ENCODE assay signal across 16 cellular contexts in the genomic region with DNA sequence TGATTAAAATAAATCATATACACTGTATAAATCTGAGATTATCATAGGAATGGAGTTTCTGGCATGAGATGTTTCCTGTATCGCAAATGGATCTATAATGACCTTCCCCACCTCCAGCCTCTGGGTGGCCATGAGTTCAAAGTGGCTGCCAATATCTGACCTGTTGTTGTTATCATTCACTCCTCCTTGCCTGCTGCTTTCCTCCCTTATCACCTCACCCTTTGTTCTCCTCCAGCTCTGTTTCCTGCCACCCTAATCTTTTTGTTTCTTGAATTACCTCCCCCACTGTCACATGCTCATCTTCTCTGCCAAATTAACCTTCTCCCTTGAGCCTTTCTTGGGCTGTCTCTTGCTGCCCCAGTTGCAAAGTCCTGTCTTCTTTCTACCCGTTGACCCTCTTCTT. TPM values are rescaled to one million over a fixed set of nuclear protein-coding genes. Genes with fewer than 3 reads are reported as not detected.
DNase-seq lines count a peak whose midpoint lies in the region; ATAC-seq, FAIRE-seq and TF ChIP-seq lines count a peak whose summit lies in the region.
"Had no signal": no experiment of that assay in that cellular context is flagged by ENCODE, and none has a peak within 500 bp of the region (broad histone marks: within the 10 kb centered on the region; RNA-seq: fewer than 3 reads in every experiment).

No MANE protein-coding gene starts in this region.

- in situ Hi-C loops in K562 (cut with MboI), result no loop called here

- H4K20me1 ChIP-seq in K562 (replicated peaks; ENCODE audit: control insufficient read depth, insufficient read depth, low read length), result peaks cover 15% of the 10 kb centered on the region

- H3K9me1 ChIP-seq in K562 (ENCODE audit: control insufficient read depth, insufficient read depth, low read length), result peaks cover 4% of the 10 kb centered on the region

- no peaks in the 10 kb centered on the region for H3K9me3 Mint-ChIP-seq in mesothelial cell of epicardium
- H3K9me3 Mint-ChIP-seq in activated naive CD4-positive, alpha-beta T cell treated with anti-CD3 and anti-CD28 coated beads, Interleukin-2, amount 10 ng/mL, durations not matched to agents 7 days and 5 days, result no peaks in the 10 kb centered on the region
- H3K9me3 Mint-ChIP-seq: effector memory CD8-positive, alpha-beta T cell; stimulated activated effector memory CD8-positive, alpha-beta T cell treated with anti-CD3 and anti-CD28 coated beads, Interleukin-12 subunit alpha, Interleukin-12 subunit beta, amount 100 ng/mL, for 72 hours had no signal

- H3K4me3 ChIP-seq in K562, result no peak overlapping the region
- H3K4me3 ChIP-seq: BLaER1, heart left ventricle had no signal

- peaks cover 44% of the 10 kb centered on the region for H3K79me2 ChIP-seq in K562 (ENCODE audit: control insufficient read depth, insufficient read depth, low read length)

- H3K4me1 Mint-ChIP-seq in mesothelial cell of epicardium, result peaks cover 41% of the 10 kb centered on the region
- peaks cover 54% of the 10 kb centered on the region for H3K4me1 Mint-ChIP-seq in activated naive CD4-positive, alpha-beta T cell treated with anti-CD3 and anti-CD28 coated beads, Interleukin-2, amount 10 ng/mL, durations not matched to agents 7 days and 5 days

- peaks cover 59% of the 10 kb centered on the region for H3K36me3 Mint-ChIP-seq in mesothelial cell of epicardium
- H3K36me3 Mint-ChIP-seq in activated naive CD4-positive, alpha-beta T cell treated with anti-CD3 and anti-CD28 coated beads, Interleukin-2, amount 10 ng/mL, durations not matched to agents 7 days and 5 days, result peaks cover 86% of the 10 kb centered on the region

- peak overlapping the region; percentile 38; the same call in 1 of the 2 replicates for H3K4me2 ChIP-seq in K562 (ENCODE audit: insufficient read depth, low read length)
- H3K4me2 ChIP-seq: BLaER1 had no signal

- POLR2A ChIA-PET in K562 (lab: Yijun Ruan, JAX), result interaction anchor here (0.6 to 8.7 kb wide), 5 partner anchors 8 to 1736 kb away, joined by 3 to 50 read pairs (median 19); partner anchors contain the start of gene SCD

- peak; percentile 48; the same call in 1 of the 2 replicates for TF ChIP-seq POLR2A in K562 (conservative IDR thresholded peaks at IDR 0.05)

- peak; percentile 87 for TF ChIP-seq EP300 in K562 (IDR thresholded peaks at IDR 0.05; ENCODE audit: low read length)

- no peak overlapping the region for H2AFZ ChIP-seq in K562 (ENCODE audit: low read depth, low read length)

- H3K9me3 ChIP-seq in KOPT-K1 (ENCODE audit: insufficient read depth, low read length, poor library complexity, severe bottlenecking) (no peaks in the 10 kb centered on the region), K562 (replicated peaks; ENCODE audit: control insufficient read depth, insufficient read depth, low read depth, low read length) (no peaks in the 10 kb centered on the region)
- H3K9me3 ChIP-seq: BLaER1, heart left ventricle had no signal

- BruUV-seq in K562 (replicated peaks; lab: Mats Ljungman, UMichigan), result no TSS peak

- WGBS in K562 (ENCODE audit: insufficient coverage, low coverage, missing lambda C conversion rate), result 8% methylated on average over 2 of the region's 2 CpGs

- peak; percentile 65 for ATAC-seq in K562
- ATAC-seq: effector memory CD8-positive, alpha-beta T cell; stimulated activated effector memory CD8-positive, alpha-beta T cell treated with anti-CD3 and anti-CD28 coated beads, Interleukin-12 subunit alpha, Interleukin-12 subunit beta, amount 100 ng/mL, for 72 hours had no signal

- peak overlapping the region; percentile 72; the same call in 1 of the 2 replicates for H3K27ac ChIP-seq in C4-2B
- peak overlapping the region; percentile 30 for H3K27ac ChIP-seq in KOPT-K1 (ENCODE audit: low read depth, low read length, poor library complexity, severe bottlenecking)
- H3K27ac ChIP-seq in K562 (ENCODE audit: extremely low read depth, low read depth, low read length), result peak overlapping the region; percentile 59
- H3K27ac ChIP-seq: BLaER1 had no signal

- peak overlapping the region; percentile 70 for H3K27ac Mint-ChIP-seq in mesothelial cell of epicardium
- no peak overlapping the region for H3K27ac Mint-ChIP-seq in activated naive CD4-positive, alpha-beta T cell treated with anti-CD3 and anti-CD28 coated beads, Interleukin-2, amount 10 ng/mL, durations not matched to agents 7 days and 5 days
- H3K27ac Mint-ChIP-seq: effector memory CD8-positive, alpha-beta T cell; stimulated activated effector memory CD8-positive, alpha-beta T cell treated with anti-CD3 and anti-CD28 coated beads, Interleukin-12 subunit alpha, Interleukin-12 subunit beta, amount 100 ng/mL, for 72 hours had no signal

- peak; percentile 90 for FAIRE-seq in K562 (lab: Jason Lieb, UNC)
- FAIRE-seq: G401.6 had no signal

- no peak overlapping the region; a peak in 1 of 4 replicates for H3K9ac ChIP-seq in K562 (ENCODE audit: insufficient read depth in 1 of 2, low read depth in 2 of 2, low read length in 2 of 2)
- H3K9ac ChIP-seq: BLaER1 had no signal

- CTCF ChIA-PET in K562 (lab: Yijun Ruan, JAX; ENCODE audit: low intra/inter-chr PET ratio), result no interaction called here
- CTCF ChIA-PET in activated naive CD4-positive, alpha-beta T cell treated with anti-CD3 and anti-CD28 coated beads, Interleukin-2, amount 10 ng/mL, durations not matched to agents 7 days and 5 days (lab: Charles Lee), result interaction anchor here (1.1 to 1.6 kb wide), 2 partner anchors 10 to 12 kb away, joined by 4 to 5 read pairs; no protein-coding TSS in a partner anchor

- H3K4me3 Mint-ChIP-seq in mesothelial cell of epicardium, result no peak overlapping the region
- no peak overlapping the region for H3K4me3 Mint-ChIP-seq in activated naive CD4-positive, alpha-beta T cell treated with anti-CD3 and anti-CD28 coated beads, Interleukin-2, amount 10 ng/mL, durations not matched to agents 7 days and 5 days
- H3K4me3 Mint-ChIP-seq: effector memory CD8-positive, alpha-beta T cell; stimulated activated effector memory CD8-positive, alpha-beta T cell treated with anti-CD3 and anti-CD28 coated beads, Interleukin-12 subunit alpha, Interleukin-12 subunit beta, amount 100 ng/mL, for 72 hours had no signal

- TF ChIP-seq RAD21 in K562 (CRISPR knock-in tag; conservative IDR thresholded peaks at IDR 0.05 in 1 of 2, IDR thresholded peaks at IDR 0.05 in 1 of 2), result no peak

- intact Hi-C loops in K562 (cut with micrococcal nuclease), result loop anchor here (2.0 kb wide), 1 partner anchor 14 kb away; no protein-coding TSS in a partner anchor

- H3K36me3 ChIP-seq in KOPT-K1 (ENCODE audit: insufficient read depth, low read length) (peaks cover 98% of the 10 kb centered on the region), K562 (ENCODE audit: control insufficient read depth, insufficient read depth, low read length) (peaks cover 93% of the 10 kb centered on the region)

- no peaks in the 10 kb centered on the region for H3K27me3 Mint-ChIP-seq in mesothelial cell of epicardium (ENCODE audit: low read depth)
- H3K27me3 Mint-ChIP-seq in activated naive CD4-positive, alpha-beta T cell treated with anti-CD3 and anti-CD28 coated beads, Interleukin-2, amount 10 ng/mL, durations not matched to agents 7 days and 5 days, result no peaks in the 10 kb centered on the region
- H3K27me3 Mint-ChIP-seq: effector memory CD8-positive, alpha-beta T cell had no signal

- TF ChIP-seq CTCF in C4-2B (conservative IDR thresholded peaks at IDR 0.05) (no peak), K562 (IDR thresholded peaks at IDR 0.05 in 2 of 3, conservative IDR thresholded peaks at IDR 0.05 in 1 of 3; ENCODE audit: insufficient read depth in 2 of 3, low read depth in 1 of 3, low read length in 3 of 3) (no peak), mesothelial cell of epicardium (IDR thresholded peaks at IDR 0.05; ENCODE audit: unreplicated experiment) (no peak)

- DNase-seq in K562 (ENCODE audit: extremely low read depth in 1 of 4, low spot score in 3 of 4) (peak; percentile 47 to 71 (median 53)), mesothelial cell of epicardium (ENCODE audit: low spot score in 2 of 2, unreplicated experiment in 2 of 2) (no peak), HPDE6-E6E7 (ENCODE audit: extremely low spot score) (no peak), NCI-H446 treated with DMSO at 0.1 percent for 48 hours (lab: John Stamatoyannopoulos, UW) (no peak), D341Med (ENCODE audit: low spot score) (no peak)
- no peak for DNase-seq in activated naive CD4-positive, alpha-beta T cell treated with anti-CD3 and anti-CD28 coated beads, Interleukin-2, amount 10 ng/mL, durations not matched to agents 7 days and 5 days
- DNase-seq: effector memory CD8-positive, alpha-beta T cell; heart left ventricle; stimulated activated CD4-positive, alpha-beta T cell treated with anti-CD3 and anti-CD28 coated beads, Interleukin-2, amount 100 ng/mL, for 24 hours had no signal

- no peaks in the 10 kb centered on the region for H3K27me3 ChIP-seq in K562 (ENCODE audit: control insufficient read depth in 2 of 2, insufficient read depth in 2 of 2, low read length in 2 of 2)
- H3K27me3 ChIP-seq: BLaER1, heart left ventricle had no signal

- peaks cover 17 to 23% of the 10 kb centered on the region in 2 experiments for H3K4me1 ChIP-seq in K562 (replicated peaks in 1 of 2; ENCODE audit: control insufficient read depth in 2 of 2, insufficient read depth in 2 of 2, low read length in 2 of 2)
- H3K4me1 ChIP-seq: BLaER1 had no signal

RNA-seq across cellular contexts. Expression of gene SCD, which starts 12.0 kb away (rescaled TPM):
- total RNA-seq in K562 (2011; cell fraction: chromatin; rRNA removed; ENCODE audit: low replicate concordance), result 359 and 388 TPM in 2 replicates
- total RNA-seq in K562 (2011; cell fraction: nucleolus; rRNA removed), result 494 and 521 TPM in 2 replicates
- 684 and 892 TPM in 2 replicates for total RNA-seq in K562 (2011; cell fraction: nucleoplasm; rRNA removed)
- total RNA-seq in K562 (2014; rRNA removed), result 114 and 153 TPM in 2 replicates
- total RNA-seq in K562 (2014; rRNA removed; fragmentation: Illumina TruSeq; extraction: Trizol), result 156 and 167 TPM in 2 replicates
- total RNA-seq in K562 (2015; rRNA removed; fragmentation: Illumina TruSeq; extraction: Trizol), result 159 and 165 TPM in 2 replicates
- total RNA-seq in K562 (2021), result 278 and 287 TPM in 2 replicates
- polyA plus RNA-seq in K562 (2011; rRNA removed), result 486 and 648 TPM in 2 replicates
- 380 and 627 TPM in 2 replicates for polyA plus RNA-seq in K562 (2011; cell fraction: cytosol; rRNA removed)
- polyA plus RNA-seq in K562 (2011; cell fraction: nucleus; rRNA removed), result 141 and 221 TPM in 2 replicates
- polyA plus RNA-seq in K562 (2012), result 255 and 256 TPM in 2 replicates
- polyA plus RNA-seq in K562 (2014; fragmentation: Illumina TruSeq; extraction: Trizol), result 279 and 309 TPM in 2 replicates
- 100 to 1,000 TPM; 188 to 258 TPM for polyA plus RNA-seq in K562 (2014; fragmentation: Nextera tagmentation; extraction: Ambion mirVana)
- 166 and 184 TPM in 2 replicates for polyA plus RNA-seq in K562 (2014; rRNA removed)
- 582 and 700 TPM in 2 replicates for polyA minus RNA-seq in K562 (2011; rRNA and poly(A)+ RNA removed)
- 320 and 376 TPM in 2 replicates for polyA minus RNA-seq in K562 (2011; cell fraction: cytosol; rRNA and poly(A)+ RNA removed)
- polyA minus RNA-seq in K562 (2011; cell fraction: nucleus; rRNA and poly(A)+ RNA removed), result 39.0 and 97.6 TPM in 2 replicates
- total RNA-seq in mesothelial cell of epicardium, result 157 to 162 TPM (median 159 TPM) in 3 replicates

RNA-seq across cellular contexts. Expression of gene PKD2L1, which starts 29.0 kb away (rescaled TPM):
- not detected in 2 replicates for total RNA-seq in K562 (2011; cell fraction: chromatin; rRNA removed; ENCODE audit: low replicate concordance)
- not detected in 2 replicates for total RNA-seq in K562 (2011; cell fraction: nucleolus; rRNA removed)
- total RNA-seq in K562 (2011; cell fraction: nucleoplasm; rRNA removed), result not detected in 2 replicates
- total RNA-seq in K562 (2014; rRNA removed) (not detected in 2 replicates), K562 (2014; rRNA removed; fragmentation: Illumina TruSeq; extraction: Trizol) (not detected in 2 replicates), K562 (2015; rRNA removed; fragmentation: Illumina TruSeq; extraction: Trizol) (not detected in 2 replicates), K562 (2021) (not detected in 2 replicates), mesothelial cell of epicardium (0.09 TPM in 1 of 3 replicates, not detected in the others)
- polyA plus RNA-seq in K562 (2011; rRNA removed) (not detected in 2 replicates), K562 (2014; fragmentation: Illumina TruSeq; extraction: Trizol) (not detected in 2 replicates), K562 (2014; fragmentation: Nextera tagmentation; extraction: Ambion mirVana) (not detected), K562 (2014; rRNA removed) (not detected in 2 replicates)
- not detected in 2 replicates for polyA plus RNA-seq in K562 (2011; cell fraction: cytosol; rRNA removed)
- 0.04 TPM in 1 of 2 replicates, not detected in the other for polyA plus RNA-seq in K562 (2011; cell fraction: nucleus; rRNA removed)
- polyA plus RNA-seq in K562 (2012), result 0.30 TPM in 1 of 2 replicates, not detected in the other
- not detected in 2 replicates for polyA minus RNA-seq in K562 (2011; rRNA and poly(A)+ RNA removed)
- not detected in 2 replicates for polyA minus RNA-seq in K562 (2011; cell fraction: cytosol; rRNA and poly(A)+ RNA removed)
- polyA minus RNA-seq in K562 (2011; cell fraction: nucleus; rRNA and poly(A)+ RNA removed), result not detected in 2 replicates
- total RNA-seq: heart left ventricle, LHCN-M2, lower leg skin had no signal
- polyA plus RNA-seq: heart left ventricle had no signal

Comparison
In these comparisons a context has a peak if more than half of its experiments do, and no peak if none do; other contexts are left out.
1. DNase-seq: peak in K562 (4 of 4); none in mesothelial cell of epicardium (0 of 2), HPDE6-E6E7 (single experiment), activated naive CD4-positive, alpha-beta T cell treated with anti-CD3 and anti-CD28 coated beads, Interleukin-2, amount 10 ng/mL, durations not matched to agents 7 days and 5 days (single experiment), NCI-H446 treated with DMSO at 0.1 percent for 48 hours (single experiment) and D341Med (single experiment).
2. Peak in every context shown above with its lines, with median percentiles within 50 percentile points of each other: H3K27ac ChIP-seq.